Comparison of ENCODE assay signal across 10 cellular contexts in the genomic region with DNA sequence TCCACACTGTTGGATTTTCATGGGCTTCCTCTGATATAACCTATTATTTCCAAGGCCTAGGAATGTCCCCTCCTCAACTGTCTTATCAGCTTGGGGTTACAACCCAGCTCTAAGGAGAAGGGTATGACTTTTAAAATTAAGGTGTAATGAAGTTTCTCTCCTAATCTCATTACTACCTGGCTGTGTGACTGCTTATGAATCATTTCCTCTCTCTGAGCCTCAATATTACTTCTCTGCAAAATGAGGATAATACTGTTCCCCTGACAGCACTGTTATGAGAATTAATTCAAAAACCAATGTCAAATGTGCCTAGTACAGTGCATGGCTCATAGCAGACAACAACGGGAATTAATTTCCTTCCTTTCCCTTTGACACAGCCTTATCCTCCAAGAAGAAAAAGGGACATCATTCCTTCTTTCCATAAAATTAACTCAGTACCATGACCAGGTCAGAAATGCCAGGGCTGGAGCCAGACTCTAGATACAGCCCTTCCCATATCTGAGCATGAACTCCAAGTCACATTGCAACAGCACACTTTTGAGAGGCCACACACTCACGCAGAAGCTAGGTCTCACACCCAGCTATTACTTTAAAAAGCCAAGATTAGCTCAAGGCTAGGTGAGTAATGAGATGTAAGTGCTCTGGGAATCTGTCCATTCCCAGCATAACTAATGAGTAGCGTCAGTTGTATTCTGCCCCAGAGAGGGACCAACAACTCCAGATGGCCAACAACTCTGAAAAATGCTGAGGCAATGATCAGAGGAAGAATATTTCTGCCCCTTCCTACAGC.
DNase-seq lines count a peak whose midpoint lies in the region; ATAC-seq and TF ChIP-seq lines count a peak whose summit lies in the region.
"Had no signal": no experiment of that assay in that cellular context is flagged by ENCODE, and none has a peak within 500 bp of the region (broad histone marks: within the 10 kb centered on the region; RNA-seq: fewer than 3 reads in every experiment).

No MANE protein-coding gene starts in this region.

- H3K4me2 ChIP-seq in PC-3 (ENCODE audit: low read length), result peak overlapping the region; percentile 45

- peaks cover 52 to 56% of the 10 kb centered on the region in 2 donors for H3K4me1 Mint-ChIP-seq in natural killer cell

- POLR2A ChIA-PET in PC-3 (lab: Charles Lee; ENCODE audit: unreplicated experiment), result interaction anchor here (0.6 kb wide), 1 partner anchor 112 kb away, joined by 6 read pairs; no protein-coding TSS in a partner anchor

- CTCF ChIA-PET in PC-3 (lab: Charles Lee), result interaction anchor here (0.5 to 0.7 kb wide), 3 partner anchors 31 to 1199 kb away, joined by 3 read pairs; no protein-coding TSS in a partner anchor

- H3K9ac ChIP-seq in PC-3 (ENCODE audit: low read length), result no peak overlapping the region

- H3K27ac Mint-ChIP-seq in natural killer cell, result peak overlapping the region; percentile 43 to 70

- H3K36me3 ChIP-seq in PC-3 (ENCODE audit: low read depth, low read length), result no peaks in the 10 kb centered on the region
- H3K36me3 ChIP-seq in esophagus (ENCODE audit: control insufficient read depth in 2 of 2, insufficient read depth in 2 of 2, low read length in 1 of 2), result no peaks in the 10 kb centered on the region

- H3K79me2 ChIP-seq in PC-3 (ENCODE audit: low read length), result no peaks in the 10 kb centered on the region

- H3K27me3 ChIP-seq in PC-3 (ENCODE audit: low read length) (no peaks in the 10 kb centered on the region), esophagus (ENCODE audit: control insufficient read depth in 1 of 2, insufficient read depth in 2 of 2, low read length in 2 of 2) (no peaks in the 10 kb centered on the region)

- peak overlapping the region; percentile 61 for H3K4me3 Mint-ChIP-seq in natural killer cell

- H3K27ac ChIP-seq in PC-3 (ENCODE audit: low read length) (peak overlapping the region; percentile 47), esophagus (ENCODE audit: low read depth in 2 of 2, low read length in 1 of 2) (peak overlapping the region; percentile 1 to 58)

- H3K9me2 ChIP-seq in PC-3 (replicated peaks; ENCODE audit: low read length), result no peaks in the 10 kb centered on the region

- H3K9me3 ChIP-seq in PC-3 (ENCODE audit: low read length) (no peaks in the 10 kb centered on the region), esophagus (ENCODE audit: control insufficient read depth in 2 of 2, insufficient read depth in 1 of 2, low read depth in 1 of 2, low read length in 1 of 2) (no peaks in the 10 kb centered on the region)

- no peak for TF ChIP-seq CTCF in PC-3 (conservative IDR thresholded peaks at IDR 0.05; ENCODE audit: low read depth, low read length)
- no peak for TF ChIP-seq CTCF in natural killer cell (IDR thresholded peaks at IDR 0.05)

- H3F3A ChIP-seq in PC-3 (ENCODE audit: low read length, unreplicated experiment), result no peaks in the 10 kb centered on the region

- H3K4me1 ChIP-seq in PC-3 (ENCODE audit: insufficient read depth, low read length), result peaks cover 19% of the 10 kb centered on the region
- H3K4me1 ChIP-seq in esophagus (ENCODE audit: control insufficient read depth in 2 of 2, insufficient read depth in 2 of 2, low read length in 1 of 2), result no peaks in the 10 kb centered on the region

- no peaks in the 10 kb centered on the region for H3K36me3 Mint-ChIP-seq in natural killer cell

- H3K9me3 Mint-ChIP-seq in natural killer cell, result no peaks in the 10 kb centered on the region

- DNase-seq in Daoy (ENCODE audit: low read depth) (peak; percentile 95), PC-3 (peak; percentile 82), natural killer cell (no peak), NCI-H774 (lab: John Stamatoyannopoulos, UW) (no peak), NCI-H748 (lab: John Stamatoyannopoulos, UW; ENCODE audit: unreplicated experiment) (no peak)
- DNase-seq: activated CD4-positive, CD25-positive, alpha-beta regulatory T cell; kidney glomerular epithelial cell had no signal

- H3K4me3 ChIP-seq in PC-3 (ENCODE audit: low read length) (no peak overlapping the region), esophagus (ENCODE audit: low read depth in 1 of 2, low read length in 2 of 2) (no peak overlapping the region)

- H2AFZ ChIP-seq in PC-3 (ENCODE audit: low read length), result no peak overlapping the region

- BruUV-seq in PC-3 (replicated peaks; lab: Mats Ljungman, UMichigan), result no TSS peak

- no peaks in the 10 kb centered on the region for H3K27me3 Mint-ChIP-seq in natural killer cell (ENCODE audit: low read depth in 2 of 2)

- peak; percentile 91 for ATAC-seq in PC-3
- peak in 2 of 3 donors; percentile 29 to 34 for ATAC-seq in natural killer cell
- no peak for ATAC-seq in GM21619 (IDR thresholded peaks at IDR 0.05; ENCODE audit: unreplicated experiment)
- ATAC-seq in HG03039 (IDR thresholded peaks at IDR 0.05; ENCODE audit: unreplicated experiment), result no peak

- WGBS in esophagus, 2 donors, result 54 to 56% methylated on average over 3 of the region's 3 CpGs

- no peaks in the 10 kb centered on the region for H4K20me1 ChIP-seq in PC-3 (ENCODE audit: low read length)

- intact Hi-C loops in PC-3 (cut with micrococcal nuclease), result no loop called here
- intact Hi-C loops in natural killer cell (cut with micrococcal nuclease), result no loop called here

Comparison
In these comparisons a context has a peak if more than half of its experiments do, and no peak if none do; other contexts are left out.
1. DNase-seq: peak in Daoy (single experiment) and PC-3 (single experiment); none in natural killer cell (single experiment), NCI-H774 (single experiment) and NCI-H748 (single experiment).
2. ATAC-seq: peak in PC-3 (single experiment) and natural killer cell (2 of 3); none in GM21619 (single experiment) and HG03039 (single experiment).